24 cellular contexts compared by ENCODE assay signal in the genomic region with DNA sequence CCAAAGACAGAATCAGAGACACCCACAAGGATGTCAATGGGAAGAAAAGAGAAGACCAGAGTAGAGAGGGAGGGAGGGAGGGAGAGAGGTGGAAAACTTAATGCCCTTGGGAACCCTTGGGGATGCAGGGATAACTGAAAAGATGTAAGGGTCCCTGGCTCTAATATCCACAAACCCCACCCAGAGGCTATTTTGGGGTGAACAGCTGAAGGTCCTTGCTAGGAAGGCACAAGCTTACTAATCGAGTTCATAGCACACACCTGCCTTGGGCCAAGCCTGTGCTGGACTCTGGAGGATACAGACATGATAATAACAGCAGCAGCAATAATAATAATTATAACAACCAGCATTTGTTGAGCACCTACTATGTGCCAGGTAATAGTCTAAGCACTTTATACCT.
"Had no signal": no experiment of that assay in that cellular context is flagged by ENCODE, and none has a peak within 500 bp of the region (broad histone marks: within the 10 kb centered on the region; RNA-seq: fewer than 3 reads in every experiment).

No MANE protein-coding gene starts in this region.

- H3K4me3 Mint-ChIP-seq: activated CD8-positive, alpha-beta T cell treated with anti-CD3 and anti-CD28 coated beads, Interleukin-2, amount 10 ng/mL, durations not matched to agents 7 days and 5 days; activated naive CD8-positive, alpha-beta T cell treated with anti-CD3 and anti-CD28 coated beads, Interleukin-2, amount 10 ng/mL, durations not matched to agents 7 days and 5 days; T-helper 1 cell treated with Interleukin-12 subunit alpha and Interleukin-12 subunit beta and Interleukin-4 antibody, amounts not matched to agents 30 μg/mL and 1 μg/mL, for 36 hours; WTC11 had no signal

- H3K4me1 ChIP-seq: adrenal gland, SJSA1 had no signal

- H3K27ac Mint-ChIP-seq: activated CD8-positive, alpha-beta T cell treated with anti-CD3 and anti-CD28 coated beads, Interleukin-2, amount 10 ng/mL, durations not matched to agents 7 days and 5 days; activated naive CD8-positive, alpha-beta T cell treated with anti-CD3 and anti-CD28 coated beads, Interleukin-2, amount 10 ng/mL, durations not matched to agents 7 days and 5 days; T-helper 1 cell treated with Interleukin-12 subunit alpha and Interleukin-12 subunit beta and Interleukin-4 antibody, amounts not matched to agents 30 μg/mL and 1 μg/mL, for 36 hours; WTC11 had no signal

- DNase-seq: activated CD4-positive, alpha-beta T cell treated with anti-CD3 and anti-CD28 coated beads for 48 hours; activated CD4-positive, alpha-beta T cell treated with anti-CD3 and anti-CD28 coated beads, Interleukin-2, amount 50 U/mL, for 4 hours; activated CD4-positive, CD25-positive, alpha-beta regulatory T cell treated with anti-CD3 and anti-CD28 coated beads, Interleukin-2, amount 50 U/mL, for 72 hours; activated naive CD4-positive, alpha-beta T cell treated with anti-CD3 and anti-CD28 coated beads, Interleukin-2, amount 50 U/mL, for 16 hours; activated naive CD8-positive, alpha-beta T cell treated with anti-CD3 and anti-CD28 coated beads, Interleukin-2, amount 10 ng/mL, durations not matched to agents 7 days and 5 days; activated T-cell treated with anti-CD3 and anti-CD28 coated beads, Interleukin-2, amount 50 U/mL, for 1 hour; Karpas-422; MM.1S; NCI-H1105 treated with DMSO at 0.1 percent for 48 hours; NCI-H1930; NCI-H2171; NCI-H2227 treated with DMSO at 0.1 percent for 48 hours; NCI-H446 treated with DMSO at 0.1 percent for 48 hours; NCI-H524 treated with DMSO at 0.1 percent for 48 hours; NCI-H82; OCI-M1 had no signal

- H3K27ac ChIP-seq: Peyer's patch, SJSA1 had no signal

- ATAC-seq: activated CD8-positive, alpha-beta T cell treated with anti-CD3 and anti-CD28 coated beads, Interleukin-2, amount 10 ng/mL, durations not matched to agents 7 days and 5 days; K562; SK-N-SH treated with all-trans-retinoic acid at 6 μM for 48 hours had no signal

- H3K36me3 ChIP-seq: adrenal gland, Peyer's patch, SJSA1 had no signal

- H3K4me1 Mint-ChIP-seq: activated naive CD8-positive, alpha-beta T cell treated with anti-CD3 and anti-CD28 coated beads, Interleukin-2, amount 10 ng/mL, durations not matched to agents 7 days and 5 days had no signal

- H3K9me3 ChIP-seq: adrenal gland, Peyer's patch, SJSA1 had no signal

- H3K27me3 ChIP-seq: adrenal gland, Peyer's patch, SJSA1 had no signal

- H3K4me3 ChIP-seq: adrenal gland, K562, Peyer's patch, SJSA1 had no signal

- H3K36me3 Mint-ChIP-seq: activated naive CD8-positive, alpha-beta T cell treated with anti-CD3 and anti-CD28 coated beads, Interleukin-2, amount 10 ng/mL, durations not matched to agents 7 days and 5 days had no signal
